ENCODE assay signal across 28 cellular contexts in genomic region chr1:46594068-46594467, GRCh38. TPM values are rescaled to one million over a fixed set of nuclear protein-coding genes. Genes with fewer than 3 reads are reported as not detected.
DNase-seq lines count a peak whose midpoint lies in the region; ATAC-seq and TF ChIP-seq lines count a peak whose summit lies in the region.
"Had no signal": no experiment of that assay in that cellular context is flagged by ENCODE, and none has a peak within 500 bp of the region (broad histone marks: within the 10 kb centered on the region; RNA-seq: fewer than 3 reads in every experiment).

No MANE protein-coding gene starts in this region.

- 95 to 96% methylated on average over 2 to 3 of the region's 5 CpGs for WGBS in gastroesophageal sphincter (ENCODE audit: low coverage in 1 of 2), 2 donors

- CTCF ChIA-PET in activated CD4-positive, alpha-beta T cell treated with anti-CD3 and anti-CD28 coated beads, Interleukin-2, amount 10 ng/mL, durations not matched to agents 7 days and 5 days (lab: Charles Lee) = interaction anchor here (0.8 to 3.0 kb wide), 3 partner anchors 9 to 66 kb away, joined by 4 to 13 read pairs (median 5); partner anchors contain the start of gene MKNK1

- H3K4me2 ChIP-seq in neural progenitor cell = no peak overlapping the region
- H3K4me2 ChIP-seq: A549 had no signal

- TF ChIP-seq POLR2A in gastroesophageal sphincter (IDR thresholded peaks at IDR 0.05) = no peak

- H3K36me3 ChIP-seq in gastroesophageal sphincter (peaks cover 0 to 54% of the 10 kb centered on the region in 2 donors), skeletal muscle tissue (ENCODE audit: control insufficient read depth in 3 of 3, insufficient read depth in 3 of 3, low read length in 3 of 3) (peaks cover 33 to 43% (median 43%) of the 10 kb centered on the region in 3 donors), neural progenitor cell (no peaks in the 10 kb centered on the region)

- no peak for ATAC-seq in gastroesophageal sphincter
- ATAC-seq: A549, gastrocnemius medialis had no signal

- no peak for DNase-seq in activated CD4-positive, alpha-beta T cell treated with anti-CD3 and anti-CD28 coated beads, Interleukin-2, amount 10 ng/mL, durations not matched to agents 7 days and 5 days
- DNase-seq in activated CD4-positive, alpha-beta T cell treated with anti-CD3 and anti-CD28 coated beads, Interleukin-2, amount 50 U/mL, for 4 hours = no peak
- no peak for DNase-seq in HL-60 (ENCODE audit: low read depth in 1 of 2, low spot score in 1 of 2)
- no peak for DNase-seq in GM19238 (ENCODE audit: insufficient read length, low spot score)
- DNase-seq in SKM-1 treated with dmso at 0.1 percent for 144 hours (lab: John Stamatoyannopoulos, UW; ENCODE audit: unreplicated experiment) = no peak
- no peak for DNase-seq in neural progenitor cell (ENCODE audit: low spot score)
- DNase-seq: Caco-2; DMS79 treated with DMSO at 0.1 percent for 48 hours; effector memory CD4-positive, alpha-beta T cell; esophagus squamous epithelium; gastrocnemius medialis; GM23248; NCI-H1092 treated with DMSO at 0.1 percent for 48 hours; NCI-H2081; NCI-H446; SJCRH30; stimulated activated CD4-positive, alpha-beta T cell treated with anti-CD3 and anti-CD28 coated beads, Interleukin-15, amount 100 ng/mL, for 24 hours had no signal

- peaks cover 5% of the 10 kb centered on the region for H3K9me3 Mint-ChIP-seq in activated CD4-positive, alpha-beta T cell treated with anti-CD3 and anti-CD28 coated beads, Interleukin-2, amount 10 ng/mL, durations not matched to agents 7 days and 5 days
- H3K9me3 Mint-ChIP-seq in neural progenitor cell = no peaks in the 10 kb centered on the region

- no peak for TF ChIP-seq EP300 in gastroesophageal sphincter (IDR thresholded peaks at IDR 0.05)

- H3K9me3 ChIP-seq in gastroesophageal sphincter (no peaks in the 10 kb centered on the region), skeletal muscle tissue (ENCODE audit: control insufficient read depth in 3 of 3, low read length in 3 of 3) (no peaks in the 10 kb centered on the region), neural progenitor cell (ENCODE audit: low read depth) (no peaks in the 10 kb centered on the region)
- H3K9me3 ChIP-seq: A549, Caco-2, esophagus squamous epithelium, gastrocnemius medialis, SJCRH30 had no signal

- no peak overlapping the region for H3K9ac ChIP-seq in skeletal muscle tissue (ENCODE audit: low read depth in 1 of 3, low read length in 3 of 3)
- H3K9ac ChIP-seq in neural progenitor cell = no peak overlapping the region
- H3K9ac ChIP-seq: GM23248 had no signal

- H3K27ac ChIP-seq in HL-60 (replicated peaks) (peak overlapping the region; percentile 74; the same call in 1 of the 2 replicates), gastroesophageal sphincter (peak overlapping the region in 3 of 4 donors; percentile 19 to 64 (median 62)), skeletal muscle tissue (ENCODE audit: low read depth, low read length) (peak overlapping the region; percentile 57), neural progenitor cell (no peak overlapping the region)
- H3K27ac ChIP-seq: A549, gastrocnemius medialis, GM23248, SJCRH30, VCaP had no signal

- H3K27me3 Mint-ChIP-seq in activated CD4-positive, alpha-beta T cell treated with anti-CD3 and anti-CD28 coated beads, Interleukin-2, amount 10 ng/mL, durations not matched to agents 7 days and 5 days = no peaks in the 10 kb centered on the region
- H3K27me3 Mint-ChIP-seq in neural progenitor cell (ENCODE audit: insufficient read depth, low read depth) = no peaks in the 10 kb centered on the region
- H3K27me3 Mint-ChIP-seq: activated naive CD8-positive, alpha-beta T cell; B cell had no signal

- H3K79me2 ChIP-seq in neural progenitor cell (ENCODE audit: low read depth) = no peaks in the 10 kb centered on the region

- peaks cover 61% of the 10 kb centered on the region for H3K4me1 Mint-ChIP-seq in activated CD4-positive, alpha-beta T cell treated with anti-CD3 and anti-CD28 coated beads, Interleukin-2, amount 10 ng/mL, durations not matched to agents 7 days and 5 days
- no peaks in the 10 kb centered on the region for H3K4me1 Mint-ChIP-seq in neural progenitor cell

- H3K4me1 ChIP-seq in gastroesophageal sphincter (peaks cover 0 to 17% (median 5%) of the 10 kb centered on the region in 3 donors), skeletal muscle tissue (ENCODE audit: control insufficient read depth in 3 of 3, insufficient read depth in 3 of 3, low read length in 3 of 3) (peaks cover 2 to 12% (median 4%) of the 10 kb centered on the region in 3 donors), neural progenitor cell (peaks cover 7% of the 10 kb centered on the region)
- H3K4me1 ChIP-seq: A549, Caco-2, SJCRH30 had no signal

- H3K4me3 Mint-ChIP-seq in activated CD4-positive, alpha-beta T cell treated with anti-CD3 and anti-CD28 coated beads, Interleukin-2, amount 10 ng/mL, durations not matched to agents 7 days and 5 days = no peak overlapping the region
- H3K4me3 Mint-ChIP-seq in neural progenitor cell = no peak overlapping the region
- H3K4me3 Mint-ChIP-seq: activated naive CD8-positive, alpha-beta T cell; B cell had no signal

- no peaks in the 10 kb centered on the region for H4K20me1 ChIP-seq in neural progenitor cell (ENCODE audit: low read depth)

- H3K4me3 ChIP-seq in HL-60 (replicated peaks; ENCODE audit: insufficient read depth, low read length) (no peak overlapping the region), gastroesophageal sphincter (no peak overlapping the region), skeletal muscle tissue (ENCODE audit: low read length in 3 of 3) (no peak overlapping the region), neural progenitor cell (no peak overlapping the region)
- H3K4me3 ChIP-seq: A549, esophagus squamous epithelium, gastrocnemius medialis, GM23248, lung, SJCRH30 had no signal

- H3K27ac Mint-ChIP-seq in activated CD4-positive, alpha-beta T cell treated with anti-CD3 and anti-CD28 coated beads, Interleukin-2, amount 10 ng/mL, durations not matched to agents 7 days and 5 days = peak overlapping the region; percentile 16
- no peak overlapping the region for H3K27ac Mint-ChIP-seq in neural progenitor cell
- H3K27ac Mint-ChIP-seq: activated naive CD8-positive, alpha-beta T cell; B cell had no signal

- H3K36me3 Mint-ChIP-seq in activated CD4-positive, alpha-beta T cell treated with anti-CD3 and anti-CD28 coated beads, Interleukin-2, amount 10 ng/mL, durations not matched to agents 7 days and 5 days (ENCODE audit: low read depth) = peaks cover 66% of the 10 kb centered on the region
- H3K36me3 Mint-ChIP-seq in neural progenitor cell = peaks cover 23% of the 10 kb centered on the region

- no peaks in the 10 kb centered on the region for H3F3A ChIP-seq in neural progenitor cell (ENCODE audit: low read depth)

- H3K27me3 ChIP-seq in HL-60 (ENCODE audit: insufficient read depth, poor library complexity, severe bottlenecking) (no peaks in the 10 kb centered on the region), gastroesophageal sphincter (no peaks in the 10 kb centered on the region), skeletal muscle tissue (ENCODE audit: control insufficient read depth in 3 of 3, insufficient read depth in 3 of 3, low read length in 3 of 3) (no peaks in the 10 kb centered on the region), neural progenitor cell (no peaks in the 10 kb centered on the region)
- H3K27me3 ChIP-seq: esophagus squamous epithelium, gastrocnemius medialis, SJCRH30 had no signal

- POLR2A ChIA-PET in activated CD4-positive, alpha-beta T cell treated with anti-CD3 and anti-CD28 coated beads, Interleukin-2, amount 10 ng/mL, durations not matched to agents 7 days and 5 days (lab: Charles Lee) = interaction anchor here (0.6 kb wide), 1 partner anchor 1854 kb away, joined by 3 read pairs; no protein-coding TSS in a partner anchor

- no peak overlapping the region for H2AFZ ChIP-seq in neural progenitor cell (replicated peaks)
- H2AFZ ChIP-seq: GM23248 had no signal

- TF ChIP-seq CTCF in HL-60 (IDR thresholded peaks at IDR 0.05; ENCODE audit: insufficient read depth, low read length) = no peak
- no peak for TF ChIP-seq CTCF in gastroesophageal sphincter (IDR thresholded peaks at IDR 0.05)
- TF ChIP-seq CTCF in neural progenitor cell (IDR thresholded peaks at IDR 0.05) = no peak

RNA-seq across cellular contexts. Expression of gene MKNK1, which starts 10.0 kb away (rescaled TPM):
- 10 to 100 TPM; 58.2 to 63.3 TPM for total RNA-seq in activated CD4-positive, alpha-beta T cell treated with anti-CD3 and anti-CD28 coated beads, Interleukin-2, amount 10 ng/mL, durations not matched to agents 7 days and 5 days
- total RNA-seq in gastroesophageal sphincter (10 to 100 TPM; 23.0 to 42.1 (median 34.5) TPM), skeletal muscle tissue (20.4 TPM), neural progenitor cell (ENCODE audit: low replicate concordance) (10.5 and 16.4 TPM in 2 replicates)

RNA-seq across cellular contexts. Expression of gene MOB3C, which starts 22.5 kb away (rescaled TPM):
- total RNA-seq in activated CD4-positive, alpha-beta T cell treated with anti-CD3 and anti-CD28 coated beads, Interleukin-2, amount 10 ng/mL, durations not matched to agents 7 days and 5 days = 10 to 100 TPM; 19.5 to 21.4 TPM
- 10 to 100 TPM; 20.7 to 28.3 (median 23.2) TPM for total RNA-seq in gastroesophageal sphincter
- total RNA-seq in skeletal muscle tissue = 14.1 TPM
- total RNA-seq in neural progenitor cell (ENCODE audit: low replicate concordance) = 1.1 and 2.3 TPM in 2 replicates

RNA-seq across cellular contexts. Expression of gene KNCN, which starts 42.6 kb away (rescaled TPM):
- not detected for total RNA-seq in activated CD4-positive, alpha-beta T cell treated with anti-CD3 and anti-CD28 coated beads, Interleukin-2, amount 10 ng/mL, durations not matched to agents 7 days and 5 days
- not detected for total RNA-seq in gastroesophageal sphincter
- total RNA-seq in skeletal muscle tissue = not detected
- not detected in 2 replicates for total RNA-seq in neural progenitor cell (ENCODE audit: low replicate concordance)
- total RNA-seq: activated CD8-positive, alpha-beta memory T cell treated with anti-CD3 and anti-CD28 coated beads for 36 hours; B cell; Caco-2; esophagus squamous epithelium; gastrocnemius medialis; GM23248; omental fat pad; renal cortical epithelial cell; T-helper 1 cell treated with Interleukin-12 subunit alpha and Interleukin-12 subunit beta and Interleukin-4 antibody, amounts not matched to agents 30 ng/mL and 1 ng/mL, for 36 hours had no signal
